ENCODE assay signal across 16 cellular contexts in the genomic region with DNA sequence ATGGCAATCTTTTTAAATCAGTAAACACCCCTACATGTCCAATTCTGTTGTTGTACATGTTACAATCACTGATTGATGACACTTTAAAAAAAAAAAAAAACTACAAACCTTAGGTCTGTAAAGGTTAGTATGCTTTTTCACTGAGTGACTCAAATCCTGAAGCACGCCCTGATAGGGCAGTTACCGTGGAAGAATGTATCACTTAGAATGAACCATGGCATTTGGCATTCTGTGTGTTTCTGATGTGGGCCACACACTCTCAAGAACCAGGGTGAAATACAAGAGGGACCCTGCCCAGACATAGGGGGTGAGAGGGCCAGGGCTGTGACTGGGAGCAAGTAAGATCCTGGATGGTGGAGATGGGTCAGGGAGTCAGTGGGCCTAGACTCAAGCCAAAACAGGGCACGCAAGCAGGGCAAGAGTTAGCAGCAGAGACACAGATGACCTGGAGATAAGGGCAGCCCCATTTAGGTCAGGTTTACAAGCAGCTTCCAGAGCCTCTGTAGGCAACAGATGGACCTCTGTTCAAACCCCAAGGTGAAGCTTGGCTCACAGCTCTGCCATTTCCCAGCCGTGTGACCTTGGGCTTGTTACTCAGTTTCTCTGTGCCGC. TPM values are rescaled to one million over a fixed set of nuclear protein-coding genes. Genes with fewer than 3 reads are reported as not detected.
A peak's percentile ranks its signal among the peaks of the same experiment; 100 is the strongest.
DNase-seq lines count a peak whose midpoint lies in the region; ATAC-seq, FAIRE-seq and TF ChIP-seq lines count a peak whose summit lies in the region.
"Had no signal": no experiment of that assay in that cellular context is flagged by ENCODE, and none has a peak within 500 bp of the region (broad histone marks: within the 10 kb centered on the region; RNA-seq: fewer than 3 reads in every experiment).

No MANE protein-coding gene starts in this region.

- H3K36me3 Mint-ChIP-seq in activated naive CD4-positive, alpha-beta T cell treated with anti-CD3 and anti-CD28 coated beads for 36 hours (ENCODE audit: low read depth) = no peaks in the 10 kb centered on the region
- no peaks in the 10 kb centered on the region for H3K36me3 Mint-ChIP-seq in activated CD8-positive, alpha-beta T cell treated with anti-CD3 and anti-CD28 coated beads, Interleukin-2, amount 10 ng/mL, durations not matched to agents 7 days and 5 days (ENCODE audit: low read depth)

- no peak for TF ChIP-seq CTCF in uterus (IDR thresholded peaks at IDR 0.05)

- no peaks in the 10 kb centered on the region for H3K27me3 Mint-ChIP-seq in activated naive CD4-positive, alpha-beta T cell treated with anti-CD3 and anti-CD28 coated beads for 36 hours (ENCODE audit: low read depth)
- H3K27me3 Mint-ChIP-seq in activated CD8-positive, alpha-beta T cell treated with anti-CD3 and anti-CD28 coated beads, Interleukin-2, amount 10 ng/mL, durations not matched to agents 7 days and 5 days (ENCODE audit: low read depth) = no peaks in the 10 kb centered on the region

- H3K9me3 ChIP-seq in uterus = no peaks in the 10 kb centered on the region
- H3K9me3 ChIP-seq: ovary, vagina had no signal

- no peaks in the 10 kb centered on the region for H3K36me3 ChIP-seq in uterus
- H3K36me3 ChIP-seq: ovary, vagina had no signal

- intact Hi-C loops in activated naive CD4-positive, alpha-beta T cell treated with anti-CD3 and anti-CD28 coated beads for 36 hours (cut with micrococcal nuclease) = loop anchor here (5.0 kb wide), 2 partner anchors 84 to 214 kb away; a partner anchor contains a TSS
- intact Hi-C loops in uterus (cut with DNase I; ENCODE audit: low total_unique reads) = no loop called here

- CTCF ChIA-PET in activated naive CD4-positive, alpha-beta T cell treated with anti-CD3 and anti-CD28 coated beads for 36 hours (lab: Charles Lee) = no interaction called here
- CTCF ChIA-PET in activated CD8-positive, alpha-beta T cell treated with anti-CD3 and anti-CD28 coated beads, Interleukin-2, amount 10 ng/mL, durations not matched to agents 7 days and 5 days (lab: Charles Lee) = interaction anchor here (2.3 to 4.4 kb wide), 3 partner anchors 17 to 85 kb away, joined by 8 to 34 read pairs (median 13); no protein-coding TSS in a partner anchor

- H3K4me3 Mint-ChIP-seq in activated naive CD4-positive, alpha-beta T cell treated with anti-CD3 and anti-CD28 coated beads for 36 hours = no peak overlapping the region
- H3K4me3 Mint-ChIP-seq in activated CD8-positive, alpha-beta T cell treated with anti-CD3 and anti-CD28 coated beads, Interleukin-2, amount 10 ng/mL, durations not matched to agents 7 days and 5 days = no peak overlapping the region

- no peaks in the 10 kb centered on the region for H3K27me3 ChIP-seq in uterus
- H3K27me3 ChIP-seq: ovary, vagina had no signal

- no peaks in the 10 kb centered on the region for H3K4me1 ChIP-seq in uterus
- H3K4me1 ChIP-seq: foreskin keratinocyte, vagina had no signal

- no peak for ATAC-seq in activated CD8-positive, alpha-beta T cell treated with anti-CD3 and anti-CD28 coated beads, Interleukin-2, amount 10 ng/mL, durations not matched to agents 7 days and 5 days
- ATAC-seq: foreskin keratinocyte had no signal

- TF ChIP-seq POLR2A in uterus (IDR thresholded peaks at IDR 0.05) = no peak

- H3K4me1 Mint-ChIP-seq in activated naive CD4-positive, alpha-beta T cell treated with anti-CD3 and anti-CD28 coated beads for 36 hours (ENCODE audit: low read depth) = peaks cover 32% of the 10 kb centered on the region
- H3K4me1 Mint-ChIP-seq in activated CD8-positive, alpha-beta T cell treated with anti-CD3 and anti-CD28 coated beads, Interleukin-2, amount 10 ng/mL, durations not matched to agents 7 days and 5 days (ENCODE audit: low read depth) = peaks cover 60% of the 10 kb centered on the region

- H3K27ac ChIP-seq in uterus = no peak overlapping the region
- H3K27ac ChIP-seq: foreskin keratinocyte, ovary, vagina had no signal

- no peak for DNase-seq in activated naive CD4-positive, alpha-beta T cell treated with anti-CD3 and anti-CD28 coated beads for 36 hours
- no peak for DNase-seq in activated naive CD4-positive, alpha-beta T cell (lab: John Stamatoyannopoulos, UW)
- no peak for DNase-seq in activated CD8-positive, alpha-beta T cell treated with anti-CD3 and anti-CD28 coated beads, Interleukin-2, amount 10 ng/mL, durations not matched to agents 7 days and 5 days
- DNase-seq in iris pigment epithelial cell (ENCODE audit: low read depth) (peak; percentile 33), urothelium cell line (ENCODE audit: low spot score) (no peak), frontal cortex (ENCODE audit: low spot score in 2 of 2) (no peak), HTR-8/SVneo (ENCODE audit: insufficient read length, low spot score) (no peak), uterus (no peak)
- DNase-seq: DND-41, foreskin keratinocyte, KG1, ovary, T1000 had no signal

- no peaks in the 10 kb centered on the region for H3K9me3 Mint-ChIP-seq in activated naive CD4-positive, alpha-beta T cell treated with anti-CD3 and anti-CD28 coated beads for 36 hours
- no peaks in the 10 kb centered on the region for H3K9me3 Mint-ChIP-seq in activated CD8-positive, alpha-beta T cell treated with anti-CD3 and anti-CD28 coated beads, Interleukin-2, amount 10 ng/mL, durations not matched to agents 7 days and 5 days (ENCODE audit: insufficient read depth)

- H3K4me3 ChIP-seq in uterus = no peak overlapping the region
- H3K4me3 ChIP-seq: ovary, vagina had no signal

- POLR2A ChIA-PET in activated CD8-positive, alpha-beta T cell treated with anti-CD3 and anti-CD28 coated beads, Interleukin-2, amount 10 ng/mL, durations not matched to agents 7 days and 5 days (lab: Charles Lee) = interaction anchor here (1.2 to 2.7 kb wide), 3 partner anchors 44 to 533 kb away, joined by 3 to 19 read pairs (median 9); a partner anchor contains a TSS

- peak overlapping the region; percentile 7 for H3K27ac Mint-ChIP-seq in activated naive CD4-positive, alpha-beta T cell treated with anti-CD3 and anti-CD28 coated beads for 36 hours
- H3K27ac Mint-ChIP-seq in activated CD8-positive, alpha-beta T cell treated with anti-CD3 and anti-CD28 coated beads, Interleukin-2, amount 10 ng/mL, durations not matched to agents 7 days and 5 days = peak overlapping the region; percentile 99

- FAIRE-seq in urothelium cell line (lab: Jason Lieb, UNC) (peak; percentile 30), frontal cortex (lab: Jason Lieb, UNC) (no peak), HTR-8/SVneo (lab: Jason Lieb, UNC) (no peak)
- FAIRE-seq: GM12891 had no signal

RNA-seq across cellular contexts. Expression of a gene that starts 47.6 kb away (rescaled TPM):
- total RNA-seq in activated naive CD4-positive, alpha-beta T cell treated with anti-CD3 and anti-CD28 coated beads for 36 hours = not detected
- total RNA-seq in activated CD8-positive, alpha-beta T cell treated with anti-CD3 and anti-CD28 coated beads, Interleukin-2, amount 10 ng/mL, durations not matched to agents 7 days and 5 days = not detected
- total RNA-seq in frontal cortex (not detected), uterus (not detected)
- total RNA-seq: foreskin keratinocyte, mesenteric fat pad, ovary, vagina had no signal
